In the genomic region with DNA sequence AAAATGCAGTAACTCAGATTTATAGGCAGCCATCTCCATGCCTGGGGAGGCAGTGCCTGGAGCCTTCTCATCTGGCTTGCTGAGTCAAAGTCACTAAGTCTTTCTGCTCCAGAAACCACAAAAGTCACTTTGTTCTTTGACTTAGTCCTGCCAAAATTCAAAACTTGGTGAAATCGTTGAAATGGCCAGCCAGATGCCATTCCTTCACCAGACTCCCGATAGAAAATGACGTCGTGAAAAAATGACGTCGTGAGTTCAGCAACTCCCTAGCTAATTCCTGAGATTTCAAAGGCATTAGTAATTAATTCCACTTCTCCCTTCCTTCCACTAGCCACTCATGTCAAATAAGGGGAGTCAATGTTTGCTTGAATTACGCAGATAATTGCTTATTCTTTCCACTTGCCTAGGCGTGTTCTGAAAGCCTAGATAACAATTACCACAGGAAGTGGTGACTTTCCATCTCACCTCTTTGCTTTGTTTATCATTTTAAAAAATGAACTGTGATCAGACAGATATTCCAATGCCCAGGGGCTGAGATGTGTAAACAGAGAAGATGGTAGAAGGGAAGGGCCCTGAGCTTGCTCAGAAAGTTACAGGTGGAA, we compare ENCODE assay signal across 8 cellular contexts. TPM values are rescaled to one million over a fixed set of nuclear protein-coding genes. Genes with fewer than 3 reads are reported as not detected.
DNase-seq lines count a peak whose midpoint lies in the region.

No MANE protein-coding gene starts in this region.

- peak; percentile 12 for DNase-seq in NCI-H2227 treated with DMSO at 0.1 percent for 48 hours (lab: John Stamatoyannopoulos, UW)
- no peak for DNase-seq in NCI-H2227 (lab: John Stamatoyannopoulos, UW; ENCODE audit: unreplicated experiment)
- peak; percentile 76 to 87 for DNase-seq in SW 1271 (lab: John Stamatoyannopoulos, UW)
- DNase-seq in dermis microvascular lymphatic vessel endothelial cell (ENCODE audit: low read depth in 2 of 2): peak; percentile 73 to 93
- peak; percentile 15 for DNase-seq in stimulated activated CD4-positive, alpha-beta T cell treated with anti-CD3 and anti-CD28 coated beads, Interleukin-2, amount 100 ng/mL, for 4 hours (ENCODE audit: low read depth)
- DNase-seq in Kasumi-1 (lab: John Stamatoyannopoulos, UW): no peak
- no peak for DNase-seq in HuH-7.5 (ENCODE audit: low spot score)
- DNase-seq in NCI-H187 (lab: John Stamatoyannopoulos, UW): no peak

RNA-seq across cellular contexts. Expression of a gene that starts 48.5 kb away (rescaled TPM):
- 17.2 and 17.3 TPM in 2 replicates for total RNA-seq in dermis microvascular lymphatic vessel endothelial cell

Comparison
In these comparisons a context has a peak if more than half of its experiments do, and no peak if none do; other contexts are left out.
1. DNase-seq: peak in NCI-H2227 treated with DMSO at 0.1 percent for 48 hours (single experiment), SW 1271 (2 of 2), dermis microvascular lymphatic vessel endothelial cell (2 of 2) and stimulated activated CD4-positive, alpha-beta T cell treated with anti-CD3 and anti-CD28 coated beads, Interleukin-2, amount 100 ng/mL, for 4 hours (single experiment); none in NCI-H2227 (single experiment), Kasumi-1 (0 of 2), HuH-7.5 (single experiment) and NCI-H187 (0 of 2).